Comparison of ENCODE assay signal across 8 cellular contexts in the genomic region with DNA sequence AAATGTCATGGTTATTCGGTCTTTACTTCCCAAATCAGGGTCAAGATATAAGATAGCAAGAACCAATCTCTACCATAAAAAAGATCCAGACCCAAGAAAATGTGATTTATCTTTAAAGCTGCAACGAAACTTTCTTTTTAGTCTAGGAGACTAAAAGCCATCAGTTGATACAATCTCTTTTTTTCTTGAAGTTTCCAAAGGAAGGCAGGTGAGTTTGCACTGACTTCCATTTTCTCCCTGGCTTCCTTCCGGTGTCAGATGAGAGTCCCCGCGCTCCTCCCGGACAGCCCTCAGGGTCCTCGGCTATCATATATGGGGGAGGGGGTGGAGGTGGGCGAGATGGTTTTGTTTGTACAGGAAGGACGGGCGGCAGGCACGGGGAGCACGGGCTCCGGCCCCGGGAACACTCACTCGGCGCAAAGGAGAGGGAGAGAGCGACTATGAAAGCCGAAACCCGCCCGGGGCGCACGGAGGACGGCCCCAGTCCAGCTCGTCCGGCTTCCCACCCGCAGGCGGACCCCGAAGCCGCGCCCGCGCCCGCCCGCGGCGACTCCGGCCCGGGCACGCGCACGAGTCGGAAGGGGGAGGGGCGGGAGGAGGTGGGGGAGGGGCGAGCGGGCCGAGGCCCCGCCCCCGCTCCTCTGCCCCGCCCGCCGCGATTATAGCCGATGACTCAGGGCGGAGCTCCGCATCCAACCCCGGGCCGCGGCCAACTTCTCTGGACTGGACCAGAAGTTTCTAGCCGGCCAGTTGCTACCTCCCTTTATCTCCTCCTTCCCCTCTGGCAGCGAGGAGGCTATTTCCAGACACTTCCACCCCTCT. TPM values are rescaled to one million over a fixed set of nuclear protein-coding genes. Genes with fewer than 3 reads are reported as not detected.
DNase-seq lines count a peak whose midpoint lies in the region; ATAC-seq and TF ChIP-seq lines count a peak whose summit lies in the region.

A gene (plus strand): TSS at position 689 of the 822 bp plus-strand sequence. CDS start 296 bp downstream, outside the sequence.

- no peaks in the 10 kb centered on the region for H3K9me3 ChIP-seq in right lobe of liver

- peak within 1 kb of the TSS; percentile 95 for H3K4me3 Mint-ChIP-seq in activated CD4-positive, alpha-beta memory T cell treated with anti-CD3 and anti-CD28 coated beads, Interleukin-2, amount 10 ng/mL, durations not matched to agents 7 days and 5 days

- H3K4me1 ChIP-seq in right lobe of liver, result peaks cover 0 to 23% (median 7%) of the 10 kb centered on the region in 4 donors

- intact Hi-C loops in dorsolateral prefrontal cortex (cut with DNase I) (loop anchor here (1.0 to 2.0 kb wide), 3 partner anchors 54 to 74 kb away; a partner anchor contains a TSS), right lobe of liver (cut with DNase I) (no loop called here)

- POLR2A ChIA-PET in activated CD4-positive, alpha-beta memory T cell treated with anti-CD3 and anti-CD28 coated beads, Interleukin-2, amount 10 ng/mL, durations not matched to agents 7 days and 5 days (lab: Charles Lee), result interaction anchor here (0.6 to 6.6 kb wide), 20 partner anchors 8 to 560 kb away, joined by 3 to 111 read pairs (median 4); a partner anchor contains a TSS

- H3K27me3 Mint-ChIP-seq in activated CD4-positive, alpha-beta memory T cell treated with anti-CD3 and anti-CD28 coated beads, Interleukin-2, amount 10 ng/mL, durations not matched to agents 7 days and 5 days, result peaks cover 3% of the 10 kb centered on the region

- TF ChIP-seq POLR2A in right lobe of liver (IDR thresholded peaks at IDR 0.05), result peak; percentile 94

- 1% methylated on average over 22 of the region's 60 CpGs for WGBS in right lobe of liver (ENCODE audit: insufficient coverage, low coverage, low lambda C conversion rate, missing lambda C conversion rate)

- H3K27ac ChIP-seq in dorsolateral prefrontal cortex, result peak within 1 kb of the TSS; percentile 23 to 99 (median 93)
- H3K27ac ChIP-seq in right lobe of liver, result peak within 1 kb of the TSS; percentile 99 to 100 (median 100)

- TF ChIP-seq CTCF in dorsolateral prefrontal cortex (IDR thresholded peaks at IDR 0.05 in 54 of 56, conservative IDR thresholded peaks at IDR 0.05 in 2 of 56; ENCODE audit: low read depth in 1 of 56, partially characterized antibody in 56 of 56) (peak in 8 of 56 donors; percentile 11 to 24 (median 18)), right lobe of liver (IDR thresholded peaks at IDR 0.05) (no peak)

- H3K4me3 ChIP-seq in dorsolateral prefrontal cortex, result peak within 1 kb of the TSS; percentile 61 to 92 (median 82)
- H3K4me3 ChIP-seq in right lobe of liver, result peak within 1 kb of the TSS; percentile 69 to 84 (median 73)

- peaks cover 9% of the 10 kb centered on the region for H3K36me3 Mint-ChIP-seq in activated CD4-positive, alpha-beta memory T cell treated with anti-CD3 and anti-CD28 coated beads, Interleukin-2, amount 10 ng/mL, durations not matched to agents 7 days and 5 days (ENCODE audit: low read depth)

- no peaks in the 10 kb centered on the region for H3K36me3 ChIP-seq in right lobe of liver

- H3K9me3 Mint-ChIP-seq in activated CD4-positive, alpha-beta memory T cell treated with anti-CD3 and anti-CD28 coated beads, Interleukin-2, amount 10 ng/mL, durations not matched to agents 7 days and 5 days, result no peaks in the 10 kb centered on the region

- CTCF ChIA-PET in activated CD4-positive, alpha-beta memory T cell treated with anti-CD3 and anti-CD28 coated beads, Interleukin-2, amount 10 ng/mL, durations not matched to agents 7 days and 5 days (lab: Charles Lee), result interaction anchor here (0.8 to 2.8 kb wide), 6 partner anchors 10 to 451 kb away, joined by 3 to 9 read pairs (median 4); a partner anchor contains a TSS

- in situ Hi-C loops in ACHN (cut with HindIII; ENCODE audit: low pct_ligation_motif_present, low pct_unique_long_range_greater_than_20kb, low sequenced_read_pairs), result no loop called here

- DNase-seq in ACHN (peak; percentile 94), NCI-H748 (lab: John Stamatoyannopoulos, UW; ENCODE audit: unreplicated experiment) (peak; percentile 78), dorsolateral prefrontal cortex (peak; percentile 72 to 90 (median 86)), right lobe of liver (peak; percentile 96 to 98 (median 98))
- DNase-seq in activated CD4-positive, alpha-beta memory T cell treated with anti-CD3 and anti-CD28 coated beads, Interleukin-2, amount 10 ng/mL, durations not matched to agents 7 days and 5 days, result peak; percentile 86
- DNase-seq in stimulated activated CD4-positive, alpha-beta T cell treated with anti-CD3 and anti-CD28 coated beads, Interleukin-4, amount 100 ng/mL, for 24 hours, result peak; percentile 81

- H3K4me1 Mint-ChIP-seq in activated CD4-positive, alpha-beta memory T cell treated with anti-CD3 and anti-CD28 coated beads, Interleukin-2, amount 10 ng/mL, durations not matched to agents 7 days and 5 days, result peaks cover 43% of the 10 kb centered on the region

- H3K27me3 ChIP-seq in dorsolateral prefrontal cortex (peaks cover 0 to 9% (median 0%) of the 10 kb centered on the region in 45 donors), right lobe of liver (no peaks in the 10 kb centered on the region)

- ATAC-seq in GM18520 (IDR thresholded peaks at IDR 0.05; ENCODE audit: unreplicated experiment) (peak; percentile 45), HG03095 (IDR thresholded peaks at IDR 0.05; ENCODE audit: unreplicated experiment) (peak; percentile 56), right lobe of liver (peak; percentile 87 to 94 (median 91))

- H3K27ac Mint-ChIP-seq in activated CD4-positive, alpha-beta memory T cell treated with anti-CD3 and anti-CD28 coated beads, Interleukin-2, amount 10 ng/mL, durations not matched to agents 7 days and 5 days, result peak within 1 kb of the TSS; percentile 91

RNA-seq across cellular contexts. Expression of the gene that starts here (rescaled TPM):
- 10 to 100 TPM; 26.3 to 27.2 TPM for total RNA-seq in activated CD4-positive, alpha-beta memory T cell treated with anti-CD3 and anti-CD28 coated beads, Interleukin-2, amount 10 ng/mL, durations not matched to agents 7 days and 5 days
- 100 to 1,000 TPM in 12 of 120 experiments, 10 to 100 TPM in 108; 13.1 to 274 (median 32.3) TPM for total RNA-seq in dorsolateral prefrontal cortex
- total RNA-seq in right lobe of liver, result 10 to 100 TPM; 12.5 to 26.0 (median 18.2) TPM

Comparison
In these comparisons a context has a peak if more than half of its experiments do, and no peak if none do; other contexts are left out.
1. Peak in every context shown above with its lines: DNase-seq, ATAC-seq, H3K4me3 ChIP-seq and H3K27ac ChIP-seq.
2. intact Hi-C loops: an anchor here in dorsolateral prefrontal cortex (1.0 to 2.0 kb wide); none called in right lobe of liver.